Comparison of ENCODE assay signal across 8 cellular contexts in the genomic region with DNA sequence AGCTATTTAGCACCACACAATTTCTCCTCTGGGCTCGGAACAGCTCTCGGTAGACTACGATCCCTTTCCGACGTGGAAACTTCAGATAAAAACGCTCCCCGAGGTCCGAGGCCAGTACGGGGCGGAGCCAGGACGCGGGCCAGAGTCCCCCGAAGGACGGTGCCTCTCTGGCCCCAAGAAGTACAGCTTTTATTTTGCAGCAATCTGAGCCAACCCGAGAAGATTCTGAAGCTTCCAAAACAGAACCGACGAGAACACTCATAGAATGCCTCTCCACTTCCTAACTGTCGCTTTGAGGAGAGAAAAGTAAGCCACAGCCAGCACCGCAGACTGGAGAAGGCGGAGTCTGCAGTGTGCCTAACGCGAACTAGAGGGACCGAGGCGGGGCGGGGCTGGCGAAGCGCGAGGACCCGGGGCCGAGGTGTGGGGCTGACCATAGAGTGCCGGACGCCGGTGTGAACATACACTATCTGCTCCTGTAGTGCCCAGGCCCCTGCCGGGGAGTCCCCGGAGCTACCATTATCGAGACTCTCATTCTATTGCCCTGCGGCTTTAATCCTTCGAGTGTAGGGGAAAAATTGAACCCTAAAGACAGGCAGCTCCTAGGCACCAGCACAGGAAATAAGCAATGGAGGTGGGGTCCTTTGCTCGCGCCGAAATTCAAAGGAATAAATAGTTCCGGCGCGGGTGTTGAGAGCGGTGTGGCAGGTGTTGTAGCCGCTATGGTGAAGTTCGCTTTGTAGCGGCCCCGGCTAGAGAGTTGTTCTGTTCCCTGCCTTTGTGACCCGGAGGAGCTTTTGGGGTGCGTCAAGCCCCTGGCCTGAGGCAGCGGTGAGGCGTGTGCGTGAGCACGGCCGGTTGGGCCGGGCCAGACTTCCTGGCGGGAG. TPM values are rescaled to one million over a fixed set of nuclear protein-coding genes. Genes with fewer than 3 reads are reported as not detected.
A peak's percentile ranks its signal among the peaks of the same experiment; 100 is the strongest.
DNase-seq lines count a peak whose midpoint lies in the region; ATAC-seq, FAIRE-seq and TF ChIP-seq lines count a peak whose summit lies in the region.

A gene (plus strand): TSS at position 663 of the 887 bp plus-strand sequence. CDS start 1,076 bp downstream, outside the sequence.

- ATAC-seq in GM21526 (IDR thresholded peaks at IDR 0.05; ENCODE audit: low FRiP score, unreplicated experiment): peak; percentile 88

- TF ChIP-seq CTCF in D721Med (IDR thresholded peaks at IDR 0.05; ENCODE audit: insufficient read depth, missing control alignments) (no peak), OCI-LY7 (conservative IDR thresholded peaks at IDR 0.05; ENCODE audit: low read length) (no peak), epithelial cell of esophagus (IDR thresholded peaks at IDR 0.05; ENCODE audit: insufficient read depth, low read depth, low read length, missing control alignments) (no peak)

- FAIRE-seq in D721Med (lab: Jason Lieb, UNC): no peak

- H3K4me3 ChIP-seq in OCI-LY7 (ENCODE audit: low read depth, low read length, poor library complexity, severe bottlenecking): peak within 1 kb of the TSS; percentile 85
- H3K4me3 ChIP-seq in epithelial cell of esophagus (ENCODE audit: low read length): peak within 1 kb of the TSS; percentile 81
- H3K4me3 ChIP-seq in mononuclear cell (ENCODE audit: low read length): peak within 1 kb of the TSS; percentile 64

- intact Hi-C loops in OCI-LY7 (cut with micrococcal nuclease; ENCODE audit: unreplicated experiment): loop anchor here (5.0 kb wide), 1 partner anchor 653 kb away; a partner anchor contains a TSS

- CTCF ChIA-PET in OCI-LY7 (lab: Charles Lee; ENCODE audit: unreplicated experiment): interaction anchor here (1.0 kb wide), 1 partner anchor 8 kb away, joined by 3 read pairs; no protein-coding TSS in a partner anchor

- H3K9me3 ChIP-seq in OCI-LY7 (ENCODE audit: low read length) (no peaks in the 10 kb centered on the region), mononuclear cell (ENCODE audit: low read depth, low read length) (no peaks in the 10 kb centered on the region)

- no peaks in the 10 kb centered on the region for H3K27me3 ChIP-seq in mononuclear cell (ENCODE audit: insufficient read depth, low read length)

- no TSS peak for BruUV-seq in OCI-LY7 (replicated peaks; lab: Mats Ljungman, UMichigan)

- POLR2A ChIA-PET in OCI-LY7 (lab: Charles Lee): interaction anchor here (0.6 to 2.1 kb wide), 19 partner anchors 8 to 1151 kb away, joined by 3 to 18 read pairs (median 3); a partner anchor contains a TSS

- H3K27ac ChIP-seq in OCI-LY7 (ENCODE audit: low read depth, low read length, poor library complexity, severe bottlenecking): peak within 1 kb of the TSS; percentile 82

- no peaks in the 10 kb centered on the region; the same call in 1 of the 2 replicates for H4K20me1 ChIP-seq in OCI-LY7 (ENCODE audit: insufficient read depth, low read length)

- DNase-seq in D721Med (ENCODE audit: insufficient read length, low spot score) (peak; percentile 58), HuH-7.5 (ENCODE audit: low spot score) (peak; percentile 75), OCI-LY7 (ENCODE audit: low spot score) (peak; percentile 93), activated T-cell treated with anti-CD3 and anti-CD28 coated beads for 24 hours (ENCODE audit: low read depth) (peak; percentile 91), epithelial cell of esophagus (ENCODE audit: low read depth) (peak; percentile 91)
- DNase-seq in stimulated activated CD8-positive, alpha-beta memory T cell treated with anti-CD3 and anti-CD28 coated beads, Interleukin-4, amount 100 ng/mL, for 1 hour (ENCODE audit: low read depth in 2 of 2, low spot score in 1 of 2): peak; percentile 75 to 86

- H3K4me2 ChIP-seq in OCI-LY7 (ENCODE audit: low read length): peak within 1 kb of the TSS; percentile 99

- peaks cover 34% of the 10 kb centered on the region for H3K36me3 ChIP-seq in OCI-LY7 (ENCODE audit: insufficient read depth, low read length)

- H3K79me2 ChIP-seq in OCI-LY7 (ENCODE audit: insufficient read depth, low read depth, low read length): peaks cover 62% of the 10 kb centered on the region

- peak within 1 kb of the TSS; percentile 84 for H2AFZ ChIP-seq in OCI-LY7 (ENCODE audit: low read length)

- peaks cover 52% of the 10 kb centered on the region for H3K4me1 ChIP-seq in OCI-LY7 (ENCODE audit: insufficient read depth, low read length, poor library complexity, severe bottlenecking)
- peaks cover 26% of the 10 kb centered on the region for H3K4me1 ChIP-seq in mononuclear cell (ENCODE audit: insufficient read depth, low read length)

- H3K9me2 ChIP-seq in OCI-LY7 (ENCODE audit: insufficient read depth, low read length): no peaks in the 10 kb centered on the region

RNA-seq across cellular contexts. Expression of the gene that starts here (rescaled TPM):
- total RNA-seq in OCI-LY7 (2014; rRNA removed; shearing (Covaris generic)): 56.4 and 76.6 TPM in 2 replicates
- 87.4 and 89.3 TPM in 2 replicates for total RNA-seq in OCI-LY7 (2022)
- 1.7 TPM for total RNA-seq in mononuclear cell

Comparison
In these comparisons a context has a peak if more than half of its experiments do, and no peak if none do; other contexts are left out.
1. Peak in every context shown above with its lines: DNase-seq, ATAC-seq, H3K4me3 ChIP-seq and H3K27ac ChIP-seq.
2. RNA of the gene that starts here (total RNA-seq): 56.4 to 89.3 TPM in OCI-LY7; 1.7 TPM in mononuclear cell (single experiment); every median in the first group is over 10 times any median in the second.